Comparison of ENCODE assay signal across 27 cellular contexts in the genomic region with DNA sequence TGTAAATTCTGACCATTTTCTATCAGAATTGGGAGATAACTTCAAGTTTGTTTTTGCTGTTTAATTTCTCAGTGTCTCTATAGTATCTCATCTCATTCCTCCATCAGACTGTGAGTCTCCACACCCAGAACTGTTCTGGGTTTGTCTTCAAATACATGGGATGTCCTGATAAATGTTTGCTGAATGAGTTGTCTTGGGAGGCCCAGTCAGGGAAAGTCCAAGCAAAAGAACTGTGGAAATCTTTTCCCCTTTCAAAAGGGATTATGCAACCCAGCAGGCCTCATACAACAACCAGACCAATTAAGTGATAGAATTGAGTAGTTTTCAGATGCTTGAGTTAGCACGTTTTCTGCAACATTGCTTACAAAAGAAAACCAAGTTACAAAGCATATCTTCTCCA.
DNase-seq lines count a peak whose midpoint lies in the region; ATAC-seq and TF ChIP-seq lines count a peak whose summit lies in the region.
"Had no signal": no experiment of that assay in that cellular context is flagged by ENCODE, and none has a peak within 500 bp of the region (broad histone marks: within the 10 kb centered on the region; RNA-seq: fewer than 3 reads in every experiment).

No MANE protein-coding gene starts in this region.

- H4K20me1 ChIP-seq in osteoblast (ENCODE audit: insufficient read depth, low read length) (no peaks in the 10 kb centered on the region), MM.1S (ENCODE audit: insufficient read depth, low read length) (no peaks in the 10 kb centered on the region)

- H3K9me3 ChIP-seq in HUES48 (ENCODE audit: control insufficient read depth, insufficient read depth, low read length) (no peaks in the 10 kb centered on the region), mesenchymal stem cell (ENCODE audit: control insufficient read depth, low read length) (no peaks in the 10 kb centered on the region), osteoblast (ENCODE audit: low read depth, low read length) (no peaks in the 10 kb centered on the region), MM.1S (replicated peaks; ENCODE audit: insufficient read depth, low read length) (no peaks in the 10 kb centered on the region)
- H3K9me3 ChIP-seq: HAP-1, ovary had no signal

- H3K79me1 ChIP-seq in mesenchymal stem cell (replicated peaks; ENCODE audit: low read length, poor library complexity, severe bottlenecking): no peaks in the 10 kb centered on the region

- ATAC-seq in HG02884 (IDR thresholded peaks at IDR 0.05; ENCODE audit: unreplicated experiment) (no peak), GM18907 (IDR thresholded peaks at IDR 0.05; ENCODE audit: unreplicated experiment) (no peak)
- ATAC-seq: activated CD4-positive, CD25-positive, alpha-beta regulatory T cell treated with anti-CD3 and anti-CD28 coated beads, Interleukin-2, amount 50 U/mL, for 24 hours; activated CD8-positive, alpha-beta T cell treated with anti-CD3 and anti-CD28 coated beads for 36 hours; foreskin keratinocyte; K562; naive thymus-derived CD8-positive, alpha-beta T cell had no signal

- H3K27me3 ChIP-seq in HUES48 (ENCODE audit: control insufficient read depth, insufficient read depth, low read length) (no peaks in the 10 kb centered on the region), mesenchymal stem cell (ENCODE audit: control insufficient read depth in 1 of 2, insufficient read depth in 1 of 2, low read length in 2 of 2) (no peaks in the 10 kb centered on the region), osteoblast (ENCODE audit: insufficient read depth, low read length) (no peaks in the 10 kb centered on the region), MM.1S (replicated peaks; ENCODE audit: insufficient read depth, low read length) (no peaks in the 10 kb centered on the region)
- H3K27me3 ChIP-seq: dorsolateral prefrontal cortex, foreskin keratinocyte, ovary, sigmoid colon had no signal

- no peak overlapping the region for H2BK120ac ChIP-seq in mesenchymal stem cell (ENCODE audit: low read depth, low read length)

- WGBS in mesenchymal stem cell: no CpG with 5 or more reads among the region's 1 CpG

- no peak overlapping the region for H2BK12ac ChIP-seq in mesenchymal stem cell (ENCODE audit: low read length in 2 of 2)

- H3K27ac ChIP-seq in HUES48 (ENCODE audit: low read depth, low read length) (peak overlapping the region; percentile 23), mesenchymal stem cell (ENCODE audit: low read length, poor library complexity, severe bottlenecking) (no peak overlapping the region), osteoblast (ENCODE audit: low read depth, low read length) (no peak overlapping the region), MM.1S (ENCODE audit: low read length) (no peak overlapping the region)
- H3K27ac ChIP-seq: dorsolateral prefrontal cortex, foreskin keratinocyte, ovary, sigmoid colon had no signal

- H2AFZ ChIP-seq in mesenchymal stem cell (ENCODE audit: low read depth, low read length): no peak overlapping the region
- H2AFZ ChIP-seq in osteoblast (ENCODE audit: low read length): no peak overlapping the region
- H2AFZ ChIP-seq in MM.1S (ENCODE audit: low read length): no peak overlapping the region

- no peak overlapping the region for H3K4me3 ChIP-seq in AG10803 (ENCODE audit: low read length)
- no peak overlapping the region for H3K4me3 ChIP-seq in HUES48 (ENCODE audit: low read depth, low read length)
- H3K4me3 ChIP-seq in epithelial cell of esophagus (ENCODE audit: low read length): no peak overlapping the region
- H3K4me3 ChIP-seq in mesenchymal stem cell (ENCODE audit: insufficient read depth in 1 of 2, low read depth in 1 of 2, low read length in 2 of 2): no peak overlapping the region
- H3K4me3 ChIP-seq in osteoblast (ENCODE audit: insufficient read depth, low read length): no peak overlapping the region
- no peak overlapping the region for H3K4me3 ChIP-seq in MM.1S (ENCODE audit: low read length)
- H3K4me3 ChIP-seq: dorsolateral prefrontal cortex, HAP-1, K562, ovary, sigmoid colon had no signal

- no peaks in the 10 kb centered on the region for H3K9me2 ChIP-seq in MM.1S (replicated peaks; ENCODE audit: insufficient read depth, low read length)

- H2AK5ac ChIP-seq in mesenchymal stem cell (ENCODE audit: low read length, severe bottlenecking): no peak overlapping the region

- H3K18ac ChIP-seq in mesenchymal stem cell (ENCODE audit: low read depth in 1 of 2, low read length in 2 of 2): no peak overlapping the region

- H4K8ac ChIP-seq in mesenchymal stem cell (ENCODE audit: low read length): no peak overlapping the region

- no peak overlapping the region for H4K91ac ChIP-seq in mesenchymal stem cell (ENCODE audit: low read length)

- H3F3A ChIP-seq in MM.1S (ENCODE audit: insufficient read depth, low read length): no peaks in the 10 kb centered on the region

- H2BK5ac ChIP-seq in mesenchymal stem cell (ENCODE audit: low read depth, low read length, poor library complexity, severe bottlenecking): no peak overlapping the region

- no peak for TF ChIP-seq CTCF in AG10803 (conservative IDR thresholded peaks at IDR 0.05; ENCODE audit: low read length)
- no peak for TF ChIP-seq CTCF in epithelial cell of esophagus (IDR thresholded peaks at IDR 0.05; ENCODE audit: insufficient read depth, low read depth, low read length, missing control alignments)
- no peak for TF ChIP-seq CTCF in osteoblast (IDR thresholded peaks at IDR 0.05; ENCODE audit: extremely low read depth, low read depth, low read length)
- no peak for TF ChIP-seq CTCF in MM.1S (IDR thresholded peaks at IDR 0.05; ENCODE audit: low read length)

- H3K23ac ChIP-seq in mesenchymal stem cell (ENCODE audit: low read length in 2 of 2): no peak overlapping the region

- H3K9ac ChIP-seq in HUES48 (ENCODE audit: low read depth, low read length) (no peak overlapping the region), mesenchymal stem cell (ENCODE audit: low read length) (no peak overlapping the region), MM.1S (ENCODE audit: low read length) (no peak overlapping the region)

- H3K4ac ChIP-seq in mesenchymal stem cell (ENCODE audit: low read depth in 1 of 2, low read length in 2 of 2): no peak overlapping the region

- no peak overlapping the region for H3K14ac ChIP-seq in mesenchymal stem cell (ENCODE audit: low read length in 2 of 2)

- H3K4me1 ChIP-seq in HUES48 (ENCODE audit: control insufficient read depth, insufficient read depth, low read length) (peaks cover 12% of the 10 kb centered on the region), mesenchymal stem cell (ENCODE audit: control insufficient read depth, insufficient read depth, low read depth, low read length) (no peaks in the 10 kb centered on the region), osteoblast (ENCODE audit: insufficient read depth, low read length) (no peaks in the 10 kb centered on the region), MM.1S (ENCODE audit: low read length) (no peaks in the 10 kb centered on the region)
- H3K4me1 ChIP-seq: foreskin keratinocyte, HAP-1, sigmoid colon had no signal

- H3K36me3 ChIP-seq in HUES48 (ENCODE audit: control insufficient read depth, insufficient read depth, low read length) (no peaks in the 10 kb centered on the region), mesenchymal stem cell (ENCODE audit: control insufficient read depth in 1 of 2, insufficient read depth in 2 of 2, low read depth in 1 of 2, low read length in 2 of 2) (no peaks in the 10 kb centered on the region), osteoblast (ENCODE audit: insufficient read depth, low read length) (no peaks in the 10 kb centered on the region), MM.1S (replicated peaks; ENCODE audit: insufficient read depth, low read length) (no peaks in the 10 kb centered on the region)
- H3K36me3 ChIP-seq: HAP-1, ovary, sigmoid colon had no signal

- no peak overlapping the region for H3K4me2 ChIP-seq in mesenchymal stem cell (ENCODE audit: low read length, poor library complexity, severe bottlenecking)
- no peak overlapping the region for H3K4me2 ChIP-seq in osteoblast (ENCODE audit: insufficient read depth, low read length)
- H3K4me2 ChIP-seq in MM.1S (ENCODE audit: low read depth, low read length): no peak overlapping the region

- H3K79me2 ChIP-seq in osteoblast (ENCODE audit: insufficient read depth, low read length) (no peaks in the 10 kb centered on the region), MM.1S (ENCODE audit: low read length) (no peaks in the 10 kb centered on the region)

- DNase-seq in AG10803 (ENCODE audit: low read depth) (peak; percentile 54), epithelial cell of esophagus (ENCODE audit: low read depth) (peak; percentile 35), mesenchymal stem cell (peak; percentile 31), osteoblast (ENCODE audit: insufficient read length, low spot score, missing footprints) (no peak), MM.1S (no peak)
- DNase-seq: activated CD8-positive, alpha-beta T cell treated with anti-CD3 and anti-CD28 coated beads for 36 hours; activated gamma-delta T cell; C1 segment of cervical spinal cord; central memory CD4-positive, alpha-beta T cell; dorsolateral prefrontal cortex; EL; kidney; naive thymus-derived CD8-positive, alpha-beta T cell; NCI-H1694; NCI-H2171 treated with DMSO at 0.1 percent for 48 hours; NCI-H526 treated with DMSO at 0.1 percent for 48 hours; ovary; SHP77; sigmoid colon; SW 1271 had no signal

- H2BK15ac ChIP-seq in mesenchymal stem cell (ENCODE audit: low read depth, poor library complexity, severe bottlenecking): no peak overlapping the region

Comparison
In these comparisons a context has a peak if more than half of its experiments do, and no peak if none do; other contexts are left out.
1. DNase-seq: peak in AG10803 (single experiment), epithelial cell of esophagus (single experiment) and mesenchymal stem cell (single experiment); none in osteoblast (single experiment) and MM.1S (single experiment).